In the genomic region with DNA sequence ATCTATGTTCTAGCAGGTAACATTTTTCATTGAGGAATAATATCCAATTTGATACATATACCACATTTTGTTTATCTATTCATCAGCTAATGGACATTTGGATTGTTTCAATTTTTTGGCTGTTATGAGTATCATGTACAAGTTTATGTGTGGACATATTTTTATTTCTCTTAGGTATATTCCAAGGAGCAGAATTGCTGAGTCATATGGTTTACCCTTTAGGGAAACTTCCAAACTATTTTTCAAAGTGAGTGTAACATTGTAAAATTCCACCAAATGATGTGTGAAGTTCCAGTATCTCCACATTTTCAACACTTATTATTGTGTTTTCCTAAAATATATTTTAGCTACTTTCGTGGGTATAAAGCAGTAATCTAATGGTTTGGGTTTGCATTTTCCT, we compare ENCODE assay signal across 8 cellular contexts.
"Had no signal": no experiment of that assay in that cellular context is flagged by ENCODE, and none has a peak within 500 bp of the region (broad histone marks: within the 10 kb centered on the region; RNA-seq: fewer than 3 reads in every experiment).

No MANE protein-coding gene starts in this region.

- H3K4me3 ChIP-seq: GM12878 had no signal

- FAIRE-seq: G401.6, GM12878, GM12891, GM12892, GM18507, GM19239 had no signal

- DNase-seq: GDM1, GF-D8 had no signal

- ATAC-seq: GM12878 had no signal
